ENCODE assay signal across 22 cellular contexts in the genomic region with DNA sequence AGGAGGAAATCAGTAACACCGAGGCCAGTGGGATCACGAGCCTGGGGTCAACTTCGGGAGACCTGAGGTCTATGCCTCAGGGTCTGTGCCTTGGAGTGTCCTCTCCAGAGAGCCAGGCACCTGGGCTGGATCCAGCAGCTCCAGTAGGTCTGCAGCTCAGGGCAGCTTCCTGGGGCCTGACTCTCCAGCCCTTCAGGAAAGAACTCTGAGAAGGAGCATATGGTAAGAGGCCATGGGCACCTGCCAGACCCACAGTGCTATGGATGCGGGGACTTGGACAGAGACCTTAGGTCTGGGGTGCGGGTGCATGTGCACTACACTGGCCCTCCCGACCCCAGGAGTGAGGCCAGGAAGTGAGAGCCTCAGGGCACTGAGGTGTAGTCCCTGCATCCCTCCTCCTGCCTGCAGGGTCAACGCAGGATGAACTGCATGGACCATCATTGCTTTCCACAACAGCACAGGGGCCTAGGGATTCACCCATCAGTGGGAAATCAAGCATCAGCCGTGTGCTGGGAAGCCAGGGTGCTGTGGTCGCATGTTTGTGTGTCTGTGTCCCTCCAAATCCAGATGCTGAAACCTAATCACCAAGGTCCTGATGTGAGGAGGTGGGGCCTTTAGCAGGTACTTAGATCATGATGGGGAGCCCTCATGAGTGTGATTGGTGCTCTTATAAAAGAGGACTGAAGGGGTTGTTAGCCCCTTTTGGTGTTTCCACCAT.
"Had no signal": no experiment of that assay in that cellular context is flagged by ENCODE, and none has a peak within 500 bp of the region (broad histone marks: within the 10 kb centered on the region; RNA-seq: fewer than 3 reads in every experiment).

No MANE protein-coding gene starts in this region.

- H3K36me3 ChIP-seq: cardiac muscle cell, neural progenitor cell, sigmoid colon, upper lobe of left lung had no signal

- H3K9me3 ChIP-seq: mucosa of descending colon, sigmoid colon, upper lobe of left lung had no signal

- H3K27me3 ChIP-seq: cardiac muscle cell, foreskin keratinocyte, neural progenitor cell, sigmoid colon, upper lobe of left lung had no signal

- H3K9me3 Mint-ChIP-seq: activated B cell treated with CpG ODN at 0.5 μM for 24 hours; activated CD4-positive, alpha-beta memory T cell treated with anti-CD3 and anti-CD28 coated beads for 36 hours; dendritic cell treated with granulocyte-macrophage colony-stimulating factor and Interleukin-4, amounts not matched to agents 40 ng/mL and 50 ng/mL, for 4 days; neural progenitor cell; stimulated activated naive B cell treated with anti-CD40 and anti-IgM and Interleukin-4, amounts not matched to agents 10 μg/mL and 1 μg/mL and 100 μg/mL, for 72 hours; T-helper 1 cell treated with Interleukin-12 subunit alpha and Interleukin-12 subunit beta and Interleukin-4 antibody, amounts not matched to agents 30 μg/mL and 1 μg/mL, for 36 hours had no signal

- H3K9ac ChIP-seq: neural progenitor cell had no signal

- H3K4me3 Mint-ChIP-seq: activated B cell treated with CpG ODN at 0.5 μM for 24 hours; activated CD4-positive, alpha-beta memory T cell treated with anti-CD3 and anti-CD28 coated beads for 36 hours; dendritic cell treated with granulocyte-macrophage colony-stimulating factor and Interleukin-4, amounts not matched to agents 40 ng/mL and 50 ng/mL, for 4 days; neural progenitor cell had no signal

- ATAC-seq: foreskin keratinocyte, left colon, mucosa of descending colon had no signal

- H3K4me1 ChIP-seq: foreskin keratinocyte, neural progenitor cell, upper lobe of left lung had no signal

- H3K4me3 ChIP-seq: cardiac muscle cell, mucosa of descending colon, neural progenitor cell, sigmoid colon, smooth muscle cell, upper lobe of left lung had no signal

- H3K4me2 ChIP-seq: neural progenitor cell, smooth muscle cell had no signal

- H3K27me3 Mint-ChIP-seq: activated B cell treated with CpG ODN at 0.5 μM for 24 hours; activated CD4-positive, alpha-beta memory T cell treated with anti-CD3 and anti-CD28 coated beads for 36 hours; activated CD4-positive, alpha-beta T cell treated with anti-CD3 and anti-CD28 coated beads for 36 hours; activated naive CD8-positive, alpha-beta T cell; dendritic cell treated with granulocyte-macrophage colony-stimulating factor and Interleukin-4, amounts not matched to agents 40 ng/mL and 50 ng/mL, for 4 days; stimulated activated naive B cell treated with anti-CD40 and anti-IgM and Interleukin-4, amounts not matched to agents 10 μg/mL and 1 μg/mL and 100 μg/mL, for 72 hours had no signal

- H3K27ac Mint-ChIP-seq: activated B cell treated with CpG ODN at 0.5 μM for 24 hours; activated CD4-positive, alpha-beta memory T cell treated with anti-CD3 and anti-CD28 coated beads for 36 hours; dendritic cell treated with granulocyte-macrophage colony-stimulating factor and Interleukin-4, amounts not matched to agents 40 ng/mL and 50 ng/mL, for 4 days; neural progenitor cell; stimulated activated naive B cell treated with anti-CD40 and anti-IgM and Interleukin-4, amounts not matched to agents 10 μg/mL and 1 μg/mL and 100 μg/mL, for 72 hours had no signal

- H3K27ac ChIP-seq: cardiac muscle cell, foreskin keratinocyte, neural progenitor cell, upper lobe of left lung had no signal

- FAIRE-seq: keratinocyte had no signal

- DNase-seq: activated B cell treated with CpG ODN at 0.5 μM for 24 hours; activated CD4-positive, alpha-beta memory T cell treated with anti-CD3 and anti-CD28 coated beads for 36 hours; activated CD4-positive, alpha-beta T cell treated with anti-CD3 and anti-CD28 coated beads for 36 hours; activated gamma-delta T cell treated with Interleukin-2 at 50 U/mL for 16 hours; amniotic stem cell; effector CD4-positive, alpha-beta T cell; erythroblast; foreskin keratinocyte; left colon; mesenchymal stem cell; mucosa of descending colon; sigmoid colon; stimulated activated CD4-positive, alpha-beta T cell treated with anti-CD3 and anti-CD28 coated beads, Interleukin-15, amount 100 ng/mL, for 24 hours; stimulated activated naive B cell treated with anti-CD40 and anti-IgM and Interleukin-4, amounts not matched to agents 10 μg/mL and 1 μg/mL and 100 μg/mL, for 72 hours; upper lobe of left lung had no signal

- H3K36me3 Mint-ChIP-seq: activated CD4-positive, alpha-beta memory T cell treated with anti-CD3 and anti-CD28 coated beads for 36 hours; activated naive CD8-positive, alpha-beta T cell; neural progenitor cell; stimulated activated naive B cell treated with anti-CD40 and anti-IgM and Interleukin-4, amounts not matched to agents 10 μg/mL and 1 μg/mL and 100 μg/mL, for 72 hours had no signal
